16 cellular contexts compared by ENCODE assay signal in genomic region chr16:84955427-84955826, GRCh38. TPM values are rescaled to one million over a fixed set of nuclear protein-coding genes. Genes with fewer than 3 reads are reported as not detected.
DNase-seq lines count a peak whose midpoint lies in the region; ATAC-seq and TF ChIP-seq lines count a peak whose summit lies in the region.
"Had no signal": no experiment of that assay in that cellular context is flagged by ENCODE, and none has a peak within 500 bp of the region (broad histone marks: within the 10 kb centered on the region; RNA-seq: fewer than 3 reads in every experiment).

No MANE protein-coding gene starts in this region.

- DNase-seq in MCF 10A (ENCODE audit: unreplicated experiment) (peak; percentile 42), breast epithelium (ENCODE audit: low spot score in 2 of 2) (no peak), RPMI8226 (peak; percentile 27), right lobe of liver (peak; percentile 51 to 95 (median 93)), Kasumi-1 (lab: John Stamatoyannopoulos, UW) (no peak), NCI-H2196 treated with DMSO at 0.1 percent for 48 hours (lab: John Stamatoyannopoulos, UW; ENCODE audit: unreplicated experiment) (no peak)
- DNase-seq: CD4-positive, alpha-beta memory T cell; DMS79; HFFc6; MM.1S; NCI-H1092 treated with DMSO at 0.1 percent for 48 hours; NCI-H2081; NCI-H2171 treated with DMSO at 0.1 percent for 48 hours; NCI-H446 treated with DMSO at 0.1 percent for 48 hours; SW 1271 had no signal

- TF ChIP-seq CTCF in MCF 10A (IDR thresholded peaks at IDR 0.05; ENCODE audit: unreplicated experiment) = no peak
- TF ChIP-seq CTCF in breast epithelium (IDR thresholded peaks at IDR 0.05) = no peak
- no peak for TF ChIP-seq CTCF in right lobe of liver (IDR thresholded peaks at IDR 0.05)

- H3K36me3 ChIP-seq in breast epithelium = no peaks in the 10 kb centered on the region
- no peaks in the 10 kb centered on the region for H3K36me3 ChIP-seq in right lobe of liver

- H3K9me3 ChIP-seq in breast epithelium (no peaks in the 10 kb centered on the region), right lobe of liver (no peaks in the 10 kb centered on the region)

- no peaks in the 10 kb centered on the region for H3K9me3 Mint-ChIP-seq in MCF 10A (ENCODE audit: unreplicated experiment)
- H3K9me3 Mint-ChIP-seq: HFFc6 had no signal

- no peaks in the 10 kb centered on the region for H3K36me3 Mint-ChIP-seq in MCF 10A (ENCODE audit: insufficient read depth, unreplicated experiment)
- H3K36me3 Mint-ChIP-seq: CD4-positive, alpha-beta memory T cell had no signal

- H3K4me1 ChIP-seq in breast epithelium (no peaks in the 10 kb centered on the region), right lobe of liver (peaks cover 0 to 18% (median 3%) of the 10 kb centered on the region in 4 donors)

- peaks cover 11% of the 10 kb centered on the region for H3K27me3 Mint-ChIP-seq in MCF 10A (ENCODE audit: insufficient read depth, unreplicated experiment)

- BruUV-seq in MCF 10A (replicated peaks; lab: Mats Ljungman, UMichigan) = no TSS peak

- no peak overlapping the region for H3K27ac Mint-ChIP-seq in MCF 10A (ENCODE audit: low read depth, unreplicated experiment)
- H3K27ac Mint-ChIP-seq: CD4-positive, alpha-beta memory T cell; HFFc6 had no signal

- intact Hi-C loops in MCF 10A (cut with micrococcal nuclease) (no loop called here), breast epithelium (cut with DNase I; ENCODE audit: low total_unique reads) (loop anchor here (10.0 kb wide), 1 partner anchor 201 kb away; no protein-coding TSS in a partner anchor), right lobe of liver (cut with DNase I) (no loop called here)

- H3K4me1 Mint-ChIP-seq in MCF 10A (ENCODE audit: insufficient read depth, unreplicated experiment) = no peaks in the 10 kb centered on the region

- ATAC-seq in right lobe of liver = peak; percentile 48 to 80 (median 76)
- ATAC-seq in GM18517 (IDR thresholded peaks at IDR 0.05; ENCODE audit: unreplicated experiment) = no peak

- H3K4me3 ChIP-seq in breast epithelium (no peak overlapping the region), right lobe of liver (no peak overlapping the region)

- H3K27ac ChIP-seq in breast epithelium (no peak overlapping the region), right lobe of liver (peak overlapping the region in 1 of 3 donors; percentile 20)

- TF ChIP-seq POLR2A in breast epithelium (IDR thresholded peaks at IDR 0.05) = no peak
- TF ChIP-seq POLR2A in right lobe of liver (IDR thresholded peaks at IDR 0.05) = no peak

- CTCF ChIA-PET in MCF 10A (lab: Yijun Ruan, JAX) = interaction anchor here (0.8 to 7.1 kb wide), 5 partner anchors 14 to 447 kb away, joined by 3 to 137 read pairs (median 55); no protein-coding TSS in a partner anchor

- H3K27me3 ChIP-seq in breast epithelium (no peaks in the 10 kb centered on the region), right lobe of liver (no peaks in the 10 kb centered on the region)

- WGBS in right lobe of liver (ENCODE audit: insufficient coverage, low coverage, low lambda C conversion rate, missing lambda C conversion rate) = 60% methylated on average over 2 of the region's 6 CpGs

- POLR2A ChIA-PET in MCF 10A (lab: Yijun Ruan, JAX) = no interaction called here

- no peak overlapping the region for H3K4me3 Mint-ChIP-seq in MCF 10A (ENCODE audit: unreplicated experiment)
- H3K4me3 Mint-ChIP-seq: CD4-positive, alpha-beta memory T cell; HFFc6 had no signal

RNA-seq across cellular contexts. Expression of gene ZDHHC7, which starts 55.9 kb away (rescaled TPM):
- total RNA-seq in MCF 10A (2022) (46.3 and 54.5 TPM in 2 replicates), breast epithelium (10 to 100 TPM; 38.7 to 69.6 (median 41.1) TPM), right lobe of liver (10 to 100 TPM; 10.7 to 27.5 (median 19.0) TPM)

Comparison
In these comparisons a context has a peak if more than half of its experiments do, and no peak if none do; other contexts are left out.
1. DNase-seq: peak in MCF 10A (single experiment), RPMI8226 (single experiment) and right lobe of liver (3 of 3); none in breast epithelium (0 of 2), Kasumi-1 (0 of 2) and NCI-H2196 treated with DMSO at 0.1 percent for 48 hours (single experiment).